In the genomic region with DNA sequence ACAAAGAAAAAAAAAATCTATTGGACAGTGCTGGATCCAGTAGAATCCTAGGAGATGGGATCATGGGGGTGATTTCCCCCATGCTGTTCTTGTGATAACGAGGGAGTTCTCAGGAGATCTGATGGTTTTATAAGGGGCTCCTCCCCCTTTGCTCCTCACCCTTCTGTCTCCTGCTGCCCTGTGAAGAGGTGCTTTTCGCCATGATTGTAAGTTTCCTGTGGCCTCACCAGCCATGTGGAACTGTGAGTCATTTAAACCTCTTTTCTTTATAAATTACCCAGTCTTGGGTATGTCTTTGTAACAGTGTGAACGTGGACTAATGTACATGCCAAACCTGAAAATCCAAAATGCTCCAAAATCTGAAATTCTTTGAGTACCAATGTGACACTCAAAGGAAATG, we compare ENCODE assay signal across 31 cellular contexts.
"Had no signal": no experiment of that assay in that cellular context is flagged by ENCODE, and none has a peak within 500 bp of the region (broad histone marks: within the 10 kb centered on the region; RNA-seq: fewer than 3 reads in every experiment).

No MANE protein-coding gene starts in this region.

- H3K4me3 Mint-ChIP-seq: activated CD4-positive, alpha-beta memory T cell treated with anti-CD3 and anti-CD28 coated beads, Interleukin-2, amount 10 ng/mL, durations not matched to agents 7 days and 5 days; activated CD4-positive, alpha-beta T cell treated with anti-CD3 and anti-CD28 coated beads for 36 hours; activated CD4-positive, alpha-beta T cell treated with anti-CD3 and anti-CD28 coated beads, Interleukin-2, amount 10 ng/mL, durations not matched to agents 24 days and 14 days; activated naive CD8-positive, alpha-beta T cell; activated T-cell treated with anti-CD3 and anti-CD28 coated beads, Interleukin-2, amount 50 U/mL, for 24 hours; activated T-cell treated with anti-CD3 and anti-CD28 coated beads, Interleukin-2, amount 50 U/mL, for 72 hours; central memory CD8-positive, alpha-beta T cell; effector memory CD8-positive, alpha-beta T cell had no signal

- H3K4me3 ChIP-seq: esophagus muscularis mucosa, gastroesophageal sphincter, heart right ventricle, hepatocyte had no signal

- H3K36me3 ChIP-seq: brain microvascular endothelial cell, gastroesophageal sphincter had no signal

- H3K27ac Mint-ChIP-seq: activated CD4-positive, alpha-beta memory T cell treated with anti-CD3 and anti-CD28 coated beads, Interleukin-2, amount 10 ng/mL, durations not matched to agents 7 days and 5 days; activated CD4-positive, alpha-beta T cell treated with anti-CD3 and anti-CD28 coated beads for 36 hours; activated CD4-positive, alpha-beta T cell treated with anti-CD3 and anti-CD28 coated beads, Interleukin-2, amount 10 ng/mL, durations not matched to agents 24 days and 14 days; activated naive CD8-positive, alpha-beta T cell; activated T-cell treated with anti-CD3 and anti-CD28 coated beads, Interleukin-2, amount 50 U/mL, for 24 hours; activated T-cell treated with anti-CD3 and anti-CD28 coated beads, Interleukin-2, amount 50 U/mL, for 72 hours; effector memory CD8-positive, alpha-beta T cell had no signal

- H2AFZ ChIP-seq: hepatocyte had no signal

- H3K9me3 ChIP-seq: esophagus muscularis mucosa, gastroesophageal sphincter, heart right ventricle had no signal

- H3K9me3 Mint-ChIP-seq: activated T-cell treated with anti-CD3 and anti-CD28 coated beads, Interleukin-2, amount 50 U/mL, for 24 hours; central memory CD8-positive, alpha-beta T cell; effector memory CD8-positive, alpha-beta T cell had no signal

- H3K27ac ChIP-seq: brain microvascular endothelial cell, esophagus muscularis mucosa, foreskin keratinocyte, gastroesophageal sphincter, heart right ventricle, hepatocyte had no signal

- H3K27me3 ChIP-seq: brain microvascular endothelial cell, esophagus muscularis mucosa, foreskin keratinocyte, gastroesophageal sphincter, heart right ventricle, hepatocyte had no signal

- H3K4me1 ChIP-seq: foreskin keratinocyte had no signal

- FAIRE-seq: astrocyte, bronchial epithelial cell had no signal

- H3K4me2 ChIP-seq: hepatocyte had no signal

- DNase-seq: activated CD4-positive, alpha-beta memory T cell treated with anti-CD3 and anti-CD28 coated beads, Interleukin-2, amount 10 ng/mL, durations not matched to agents 7 days and 5 days; activated CD4-positive, alpha-beta T cell treated with anti-CD3 and anti-CD28 coated beads for 36 hours; activated CD4-positive, alpha-beta T cell treated with anti-CD3 and anti-CD28 coated beads, Interleukin-2, amount 10 ng/mL, durations not matched to agents 24 days and 14 days; activated CD4-positive, alpha-beta T cell treated with anti-CD3 and anti-CD28 coated beads, Interleukin-2, amount 50 U/mL, for 4 hours; activated CD4-positive, CD25-positive, alpha-beta regulatory T cell; activated CD4-positive, CD25-positive, alpha-beta regulatory T cell treated with anti-CD3 and anti-CD28 coated beads, Interleukin-2, amount 50 U/mL, for 72 hours; activated CD8-positive, alpha-beta memory T cell treated with anti-CD3 and anti-CD28 coated beads, Interleukin-2, amount 50 U/mL, for 48 hours; activated gamma-delta T cell; activated naive CD4-positive, alpha-beta T cell; activated naive CD4-positive, alpha-beta T cell treated with anti-CD3 and anti-CD28 coated beads, Interleukin-2, amount 50 U/mL, for 16 hours; activated T-cell treated with anti-CD3 and anti-CD28 coated beads for 4 hours; activated T-cell treated with anti-CD3 and anti-CD28 coated beads, Interleukin-2, amount 50 U/mL, for 24 hours; activated T-cell treated with anti-CD3 and anti-CD28 coated beads, Interleukin-2, amount 50 U/mL, for 72 hours; amniotic stem cell; anterior cingulate cortex; brain microvascular endothelial cell; cortex of kidney; dermis blood vessel endothelial cell; effector CD4-positive, alpha-beta T cell; effector memory CD8-positive, alpha-beta T cell; erythroblast; foreskin keratinocyte; heart right ventricle; T-helper 2 cell had no signal

- H3K27me3 Mint-ChIP-seq: activated CD4-positive, alpha-beta memory T cell treated with anti-CD3 and anti-CD28 coated beads, Interleukin-2, amount 10 ng/mL, durations not matched to agents 7 days and 5 days; activated CD4-positive, alpha-beta T cell treated with anti-CD3 and anti-CD28 coated beads for 36 hours; activated CD4-positive, alpha-beta T cell treated with anti-CD3 and anti-CD28 coated beads, Interleukin-2, amount 10 ng/mL, durations not matched to agents 24 days and 14 days; activated naive CD8-positive, alpha-beta T cell; activated T-cell treated with anti-CD3 and anti-CD28 coated beads, Interleukin-2, amount 50 U/mL, for 24 hours; central memory CD8-positive, alpha-beta T cell; effector memory CD8-positive, alpha-beta T cell had no signal
